Comparison of ENCODE assay signal across 20 cellular contexts in the genomic region with DNA sequence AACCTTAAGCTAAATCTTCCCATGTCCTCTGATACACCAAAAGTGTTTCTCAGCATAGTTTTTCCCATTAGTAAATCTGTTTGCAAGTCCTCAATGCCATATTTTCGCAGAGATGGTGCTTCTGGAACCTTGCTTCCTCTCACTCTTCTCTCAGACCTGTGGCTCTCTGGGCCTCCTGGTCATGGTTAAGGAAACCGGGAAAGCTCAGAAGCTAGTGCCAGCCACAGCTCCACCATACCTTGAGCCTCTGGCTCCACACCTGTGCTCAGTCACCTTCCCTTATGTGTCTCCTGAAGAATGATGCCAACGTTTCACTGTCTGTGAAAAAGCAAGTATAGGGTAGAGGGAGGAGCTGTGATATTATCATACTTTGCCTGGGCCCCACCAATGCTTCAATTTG.
"Had no signal": no experiment of that assay in that cellular context is flagged by ENCODE, and none has a peak within 500 bp of the region (broad histone marks: within the 10 kb centered on the region; RNA-seq: fewer than 3 reads in every experiment).

No MANE protein-coding gene starts in this region.

- H3K36me3 Mint-ChIP-seq: immature natural killer cell; naive thymus-derived CD4-positive, alpha-beta T cell had no signal

- DNase-seq: colonic mucosa; cortex of kidney; effector CD8-positive, alpha-beta T cell; effector memory CD8-positive, alpha-beta T cell; erythroblast; foreskin keratinocyte; heart left ventricle; hypothalamus; immature natural killer cell; left cardiac atrium; left lung; left ventricle myocardium superior; lower lobe of right lung; mesenchymal stem cell; midbrain; naive thymus-derived CD4-positive, alpha-beta T cell had no signal

- H3K79me2 ChIP-seq: hepatocyte had no signal

- H3K4me3 Mint-ChIP-seq: dendritic cell treated with granulocyte-macrophage colony-stimulating factor and Interleukin-4, amounts not matched to agents 40 ng/mL and 50 ng/mL, for 4 days; effector memory CD8-positive, alpha-beta T cell; immature natural killer cell; naive thymus-derived CD4-positive, alpha-beta T cell had no signal

- H3K9me3 Mint-ChIP-seq: dendritic cell treated with granulocyte-macrophage colony-stimulating factor and Interleukin-4, amounts not matched to agents 40 ng/mL and 50 ng/mL, for 4 days; effector memory CD8-positive, alpha-beta T cell had no signal

- H3K27me3 ChIP-seq: colonic mucosa, gastroesophageal sphincter, heart left ventricle, hepatocyte, left lung had no signal

- H3K4me2 ChIP-seq: hepatocyte had no signal

- H3K4me1 Mint-ChIP-seq: immature natural killer cell; naive thymus-derived CD4-positive, alpha-beta T cell had no signal

- H3K9me3 ChIP-seq: colonic mucosa, gastroesophageal sphincter, heart left ventricle, left lung, lower lobe of right lung had no signal

- H3K4me1 ChIP-seq: colonic mucosa, foreskin keratinocyte, gastroesophageal sphincter, left lung, lower lobe of right lung had no signal

- H3K4me3 ChIP-seq: colonic mucosa, gastroesophageal sphincter, heart left ventricle, hepatocyte, left lung, lower lobe of right lung had no signal

- H3K27ac ChIP-seq: colonic mucosa, epithelial cell of prostate, foreskin keratinocyte, gastroesophageal sphincter, heart left ventricle, hepatocyte, left lung, lower lobe of right lung had no signal

- H3K36me3 ChIP-seq: colonic mucosa, gastroesophageal sphincter, heart left ventricle, left lung, lower lobe of right lung had no signal

- H3K27ac Mint-ChIP-seq: dendritic cell treated with granulocyte-macrophage colony-stimulating factor and Interleukin-4, amounts not matched to agents 40 ng/mL and 50 ng/mL, for 4 days; effector memory CD8-positive, alpha-beta T cell; immature natural killer cell; naive thymus-derived CD4-positive, alpha-beta T cell had no signal
